25 cellular contexts compared by ENCODE assay signal in genomic region chr20:62486431-62486954, GRCh38. TPM values are rescaled to one million over a fixed set of nuclear protein-coding genes. Genes with fewer than 3 reads are reported as not detected.
"Had no signal": no experiment of that assay in that cellular context is flagged by ENCODE, and none has a peak within 500 bp of the region (broad histone marks: within the 10 kb centered on the region; RNA-seq: fewer than 3 reads in every experiment).

No MANE protein-coding gene starts in this region.

- DNase-seq: activated CD4-positive, CD25-positive, alpha-beta regulatory T cell treated with anti-CD3 and anti-CD28 coated beads, Interleukin-2, amount 50 U/mL, for 72 hours; activated CD8-positive, alpha-beta memory T cell treated with anti-CD3 and anti-CD28 coated beads for 24 hours; activated effector memory CD4-positive, alpha-beta T cell treated with anti-CD3 and anti-CD28 coated beads, Interleukin-2, amount 50 U/mL, for 16 hours; activated naive CD4-positive, alpha-beta T cell treated with anti-CD3 and anti-CD28 coated beads, Interleukin-2, amount 50 U/mL, for 16 hours; activated T-cell treated with anti-CD3 and anti-CD28 coated beads, Interleukin-2, amount 50 U/mL, for 72 hours; effector memory CD4-positive, alpha-beta T cell; foreskin keratinocyte; glutamatergic neuron; hypothalamus; islet precursor cell; left colon; lower lobe of right lung; ovary; psoas muscle; SK-N-SH; stimulated activated naive B cell treated with anti-CD40 and anti-IgM and Interleukin-4, amounts not matched to agents 10 μg/mL and 1 μg/mL and 100 μg/mL, for 72 hours; T-cell; tibial artery had no signal

- H3K4me2 ChIP-seq: SK-N-SH had no signal

- H3K9ac ChIP-seq: SK-N-SH had no signal

- H3K27ac ChIP-seq: ascending aorta, breast epithelium, foreskin keratinocyte, lower lobe of right lung, ovary, psoas muscle, tibial artery had no signal

- H3K9me2 ChIP-seq: SK-N-SH had no signal

- H3K9me3 ChIP-seq: ascending aorta, breast epithelium, lower lobe of right lung, ovary, psoas muscle, SK-N-SH, tibial artery had no signal

- ATAC-seq: activated T-cell treated with anti-CD3 and anti-CD28 coated beads, Interleukin-2, amount 50 U/mL, for 72 hours; foreskin keratinocyte; left colon; lower lobe of right lung; psoas muscle; sciatic nerve; stimulated activated naive B cell treated with anti-CD40 and anti-IgM and Interleukin-4, amounts not matched to agents 10 μg/mL and 1 μg/mL and 100 μg/mL, for 72 hours; T-cell had no signal

- H3K36me3 ChIP-seq: ascending aorta, breast epithelium, lower lobe of right lung, ovary, tibial artery had no signal

- H3K4me3 ChIP-seq: ascending aorta, breast epithelium, lower lobe of right lung, ovary, psoas muscle, tibial artery had no signal

- H3K27me3 ChIP-seq: ovary had no signal

- H3K4me1 ChIP-seq: ascending aorta, breast epithelium, psoas muscle had no signal

RNA-seq across cellular contexts. Expression of gene GATA5, which starts 10.7 kb away (rescaled TPM):
- total RNA-seq: activated T-cell treated with anti-CD3 and anti-CD28 coated beads, Interleukin-2, amount 50 U/mL, for 72 hours; ascending aorta; cerebellum; foreskin keratinocyte; left colon; myocyte; subcutaneous adipose tissue; T-cell had no signal
- polyA plus RNA-seq: foreskin keratinocyte, SK-N-SH had no signal

RNA-seq across cellular contexts. Expression of gene RBBP8NL, which starts 59.2 kb away (rescaled TPM):
- total RNA-seq: activated T-cell treated with anti-CD3 and anti-CD28 coated beads, Interleukin-2, amount 50 U/mL, for 72 hours; ascending aorta; cerebellum; fibroblast of lung; foreskin keratinocyte; psoas muscle; sciatic nerve; subcutaneous adipose tissue; T-cell had no signal
- polyA plus RNA-seq: fibroblast of lung, foreskin keratinocyte, ovary, SK-N-SH had no signal
